22 cellular contexts compared by ENCODE assay signal in genomic region chr4:12231098-12231497, GRCh38.
"Had no signal": no experiment of that assay in that cellular context is flagged by ENCODE, and none has a peak within 500 bp of the region (broad histone marks: within the 10 kb centered on the region; RNA-seq: fewer than 3 reads in every experiment).

No MANE protein-coding gene starts in this region.

- H3K36me3 ChIP-seq: SJCRH30 had no signal

- DNase-seq: Kasumi-1, MV-4-11, NCI-H1048, NCI-H1105, NCI-H1436 treated with DMSO at 0.1 percent for 48 hours, NCI-H1694, NCI-H1930, NCI-H2081 treated with DMSO at 0.1 percent for 48 hours, NCI-H2171, NCI-H226, NCI-H446, NCI-H510A, NCI-H524 treated with DMSO at 0.1 percent for 48 hours, NCI-H69, RPMI8226, SHP77 treated with DMSO at 0.1 percent for 48 hours, SJCRH30, T-helper 1 cell had no signal

- ATAC-seq: K562, SK-N-SH treated with all-trans-retinoic acid at 6 μM for 48 hours had no signal

- H3K27me3 ChIP-seq: SJCRH30 had no signal

- H3K4me1 ChIP-seq: SJCRH30 had no signal

- H3K27ac ChIP-seq: HL-60, KMS-11, SJCRH30 had no signal

- H3K9me3 ChIP-seq: SJCRH30 had no signal

- H3K4me3 ChIP-seq: K562, SJCRH30 had no signal
